ENCODE assay signal across 12 cellular contexts in genomic region chr7:150515248-150515647, GRCh38. TPM values are rescaled to one million over a fixed set of nuclear protein-coding genes. Genes with fewer than 3 reads are reported as not detected.
DNase-seq lines count a peak whose midpoint lies in the region; ATAC-seq and TF ChIP-seq lines count a peak whose summit lies in the region.
"Had no signal": no experiment of that assay in that cellular context is flagged by ENCODE, and none has a peak within 500 bp of the region (broad histone marks: within the 10 kb centered on the region; RNA-seq: fewer than 3 reads in every experiment).

No MANE protein-coding gene starts in this region.

- TF ChIP-seq POLR2A in sigmoid colon (IDR thresholded peaks at IDR 0.05): no peak

- intact Hi-C loops in sigmoid colon (cut with DNase I): no loop called here

- H3K27ac ChIP-seq in coronary artery (peak overlapping the region in 1 of 2 donors; percentile 68), sigmoid colon (peak overlapping the region; percentile 12 to 66 (median 50)), SJCRH30 (no peak overlapping the region)
- H3K27ac ChIP-seq: neutrophil, RWPE1 had no signal

- H3K9me3 ChIP-seq in sigmoid colon: no peaks in the 10 kb centered on the region
- no peaks in the 10 kb centered on the region for H3K9me3 ChIP-seq in SJCRH30 (replicated peaks)
- H3K9me3 ChIP-seq: MG63, neutrophil had no signal

- 43 to 83% methylated on average over 4 of the region's 4 CpGs for WGBS in sigmoid colon, 2 donors

- H3K4me3 ChIP-seq in coronary artery (peak overlapping the region; percentile 65), sigmoid colon (peak overlapping the region; percentile 8 to 38 (median 28)), SJCRH30 (no peak overlapping the region)
- H3K4me3 ChIP-seq: MG63 had no signal

- no peaks in the 10 kb centered on the region for H3K36me3 ChIP-seq in sigmoid colon
- no peaks in the 10 kb centered on the region for H3K36me3 ChIP-seq in SJCRH30
- H3K36me3 ChIP-seq: MG63, neutrophil had no signal

- no peaks in the 10 kb centered on the region for H3K27me3 ChIP-seq in sigmoid colon
- H3K27me3 ChIP-seq in SJCRH30: peaks cover 19% of the 10 kb centered on the region
- H3K27me3 ChIP-seq: MG63 had no signal

- DNase-seq in coronary artery (ENCODE audit: low spot score): no peak
- DNase-seq in sigmoid colon: no peak
- DNase-seq in SJCRH30: no peak
- no peak for DNase-seq in NCI-H128 (lab: John Stamatoyannopoulos, UW; ENCODE audit: unreplicated experiment)
- no peak for DNase-seq in NCI-H187 treated with DMSO at 0.1 percent for 48 hours (lab: John Stamatoyannopoulos, UW)
- DNase-seq: HFFc6, MG63 had no signal

- TF ChIP-seq EP300 in sigmoid colon (IDR thresholded peaks at IDR 0.05): no peak

- TF ChIP-seq CTCF in coronary artery (IDR thresholded peaks at IDR 0.05): no peak
- no peak for TF ChIP-seq CTCF in sigmoid colon (IDR thresholded peaks at IDR 0.05)

- no peaks in the 10 kb centered on the region for H3K4me1 ChIP-seq in sigmoid colon
- no peaks in the 10 kb centered on the region for H3K4me1 ChIP-seq in SJCRH30

- peak; percentile 33 for ATAC-seq in GM18502 (IDR thresholded peaks at IDR 0.05; ENCODE audit: poor library complexity, unreplicated experiment)
- ATAC-seq in HG02642 (IDR thresholded peaks at IDR 0.05; ENCODE audit: poor library complexity, unreplicated experiment): peak; percentile 7
- no peak for ATAC-seq in GM19463 (IDR thresholded peaks at IDR 0.05; ENCODE audit: unreplicated experiment)

RNA-seq across cellular contexts. Expression of gene GIMAP7, which starts 0.6 kb away (rescaled TPM):
- total RNA-seq in sigmoid colon: 10 to 100 TPM; 10.0 to 15.1 (median 13.3) TPM
- polyA plus RNA-seq in sigmoid colon: 10 to 100 TPM in 2 of 3 donors, 1 to 10 TPM in 1; 8.6 to 42.9 (median 12.6) TPM
- not detected in 2 replicates for total RNA-seq in SJCRH30 (2014; rRNA removed; shearing (Covaris generic))
- total RNA-seq: HFFc6 had no signal

RNA-seq across cellular contexts. Expression of gene GIMAP4, which starts 51.9 kb away (rescaled TPM):
- total RNA-seq in sigmoid colon: 10 to 100 TPM; 18.9 to 24.1 (median 22.2) TPM
- polyA plus RNA-seq in sigmoid colon: 10 to 100 TPM in 2 of 3 donors, 1 to 10 TPM in 1; 9.5 to 44.8 (median 11.4) TPM
- not detected in 2 replicates for total RNA-seq in SJCRH30 (2014; rRNA removed; shearing (Covaris generic))
- total RNA-seq: HFFc6 had no signal

Comparison
In these comparisons a context has a peak if more than half of its experiments do, and no peak if none do; other contexts are left out.
1. RNA of gene GIMAP7, which starts 0.6 kb away (total RNA-seq): 10.0 to 15.1 TPM in sigmoid colon; not detected in SJCRH30; every median in the first group is over 10 times any median in the second.
2. RNA of gene GIMAP4, which starts 51.9 kb away (total RNA-seq): 18.9 to 24.1 TPM in sigmoid colon; not detected in SJCRH30; every median in the first group is over 10 times any median in the second.